In genomic region chr1:152018537-152018936, GRCh38 we compare ENCODE assay signal across 11 cellular contexts. TPM values are rescaled to one million over a fixed set of nuclear protein-coding genes. Genes with fewer than 3 reads are reported as not detected.
A peak's percentile ranks its signal among the peaks of the same experiment; 100 is the strongest.
DNase-seq lines count a peak whose midpoint lies in the region; ATAC-seq and TF ChIP-seq lines count a peak whose summit lies in the region.
"Had no signal": no experiment of that assay in that cellular context is flagged by ENCODE, and none has a peak within 500 bp of the region (broad histone marks: within the 10 kb centered on the region; RNA-seq: fewer than 3 reads in every experiment).

No MANE protein-coding gene starts in this region.

- peaks cover 2 to 5% (median 2%) of the 10 kb centered on the region in 3 donors for H3K27me3 Mint-ChIP-seq in CD14-positive monocyte (ENCODE audit: low read depth in 3 of 3)

- no peak for ATAC-seq in HG02642 (IDR thresholded peaks at IDR 0.05; ENCODE audit: poor library complexity, unreplicated experiment)
- no peak for ATAC-seq in HG03342 (IDR thresholded peaks at IDR 0.05; ENCODE audit: unreplicated experiment)

- H3K36me3 ChIP-seq in right atrium auricular region: no peaks in the 10 kb centered on the region

- H3K4me1 Mint-ChIP-seq in CD14-positive monocyte: peaks cover 12% of the 10 kb centered on the region
- H3K4me1 Mint-ChIP-seq: naive B cell had no signal

- no peak overlapping the region for H3K27ac Mint-ChIP-seq in CD14-positive monocyte
- H3K27ac Mint-ChIP-seq: naive B cell had no signal

- H3K9me3 ChIP-seq in right atrium auricular region: no peaks in the 10 kb centered on the region

- in situ Hi-C loops in GM13976 (cut with MboI; ENCODE audit: low sequenced_read_pairs, unreplicated experiment): no loop called here

- intact Hi-C loops in CD14-positive monocyte (cut with micrococcal nuclease): no loop called here

- H3K4me3 ChIP-seq in WI38 (ENCODE audit: low read depth, low read length) (no peak overlapping the region), right atrium auricular region (no peak overlapping the region)
- H3K4me3 ChIP-seq: SK-N-MC had no signal

- peak; percentile 42 for TF ChIP-seq CTCF in CD14-positive monocyte (IDR thresholded peaks at IDR 0.05)
- TF ChIP-seq CTCF in GM13976 (IDR thresholded peaks at IDR 0.05; ENCODE audit: borderline replicate concordance, control extremely low read depth, extremely low read depth, insufficient read depth, missing control alignments): peak; percentile 11
- 0 out of 2 replicates have a peak, but pooled peaks have one; percentile 6 for TF ChIP-seq CTCF in WI38 (IDR thresholded peaks at IDR 0.05; ENCODE audit: low read depth, low read length)
- TF ChIP-seq CTCF in right atrium auricular region (IDR thresholded peaks at IDR 0.05): no peak

- no peaks in the 10 kb centered on the region for H3K27me3 ChIP-seq in right atrium auricular region

- no peak overlapping the region for H3K4me3 Mint-ChIP-seq in CD14-positive monocyte
- H3K4me3 Mint-ChIP-seq: naive B cell had no signal

- no peaks in the 10 kb centered on the region for H3K9me3 Mint-ChIP-seq in CD14-positive monocyte

- H3K36me3 Mint-ChIP-seq in CD14-positive monocyte: no peaks in the 10 kb centered on the region
- H3K36me3 Mint-ChIP-seq: naive B cell had no signal

- no peak overlapping the region for H3K27ac ChIP-seq in right atrium auricular region
- H3K27ac ChIP-seq: SK-N-MC had no signal

- DNase-seq in CD14-positive monocyte (ENCODE audit: low spot score) (no peak), GM13976 (ENCODE audit: low spot score) (no peak), iPS-NIHi11 (ENCODE audit: low spot score) (peak; percentile 31), NCI-H2171 treated with DMSO at 0.1 percent for 48 hours (lab: John Stamatoyannopoulos, UW) (no peak), right atrium auricular region (ENCODE audit: low spot score) (no peak)
- DNase-seq: foreskin melanocyte, naive B cell had no signal

- H3K4me1 ChIP-seq in right atrium auricular region: no peaks in the 10 kb centered on the region

RNA-seq across cellular contexts. Expression of gene S100A11, which starts 18.3 kb away (rescaled TPM):
- 1,000 to 10,000 TPM; 2,621 to 3,364 TPM for polyA plus RNA-seq in CD14-positive monocyte
- total RNA-seq in right atrium auricular region: 100 to 1,000 TPM in 1 of 2 donors, 10 to 100 TPM in 1; 59.0 to 172 TPM

RNA-seq across cellular contexts. Expression of gene S100A10, which starts 24.9 kb away (rescaled TPM):
- polyA plus RNA-seq in CD14-positive monocyte: 1,000 to 10,000 TPM; 2,129 to 2,138 TPM
- total RNA-seq in right atrium auricular region: 100 to 1,000 TPM in 1 of 2 donors, 10 to 100 TPM in 1; 75.2 to 116 TPM

Comparison
In these comparisons a context has a peak if more than half of its experiments do, and no peak if none do; other contexts are left out.
1. CTCF ChIP-seq: peak in CD14-positive monocyte (single experiment), GM13976 (single experiment) and WI38 (single experiment); none in right atrium auricular region (0 of 2).